Comparison of ENCODE assay signal across 18 cellular contexts in genomic region chr6:27742833-27743573, GRCh38.
DNase-seq lines count a peak whose midpoint lies in the region; ATAC-seq and TF ChIP-seq lines count a peak whose summit lies in the region.
"Had no signal": no experiment of that assay in that cellular context is flagged by ENCODE, and none has a peak within 500 bp of the region (broad histone marks: within the 10 kb centered on the region; RNA-seq: fewer than 3 reads in every experiment).

No MANE protein-coding gene starts in this region.

- H2AFZ ChIP-seq in SK-N-SH (ENCODE audit: low read depth): no peak overlapping the region
- peak overlapping the region; percentile 65 for H2AFZ ChIP-seq in GM23248
- H2AFZ ChIP-seq in PC-9: 0 out of 2 replicates have a peak overlapping the region, but pooled peaks have one; percentile 16
- no peak overlapping the region for H2AFZ ChIP-seq in neural progenitor cell (replicated peaks)

- H3K79me2 ChIP-seq in SK-N-SH (ENCODE audit: insufficient read depth): no peaks in the 10 kb centered on the region
- H3K79me2 ChIP-seq in GM23248 (ENCODE audit: insufficient read depth): no peaks in the 10 kb centered on the region
- H3K79me2 ChIP-seq in PC-9 (ENCODE audit: low read depth): no peaks in the 10 kb centered on the region
- H3K79me2 ChIP-seq in neural progenitor cell (ENCODE audit: low read depth): no peaks in the 10 kb centered on the region

- H4K20me1 ChIP-seq in SK-N-SH (ENCODE audit: insufficient read depth) (no peaks in the 10 kb centered on the region), GM23248 (ENCODE audit: insufficient read depth) (no peaks in the 10 kb centered on the region), PC-9 (ENCODE audit: insufficient read depth) (no peaks in the 10 kb centered on the region), neural progenitor cell (ENCODE audit: low read depth) (peaks cover 5% of the 10 kb centered on the region)

- H3K36me3 Mint-ChIP-seq in neural progenitor cell: no peaks in the 10 kb centered on the region

- intact Hi-C loops in PC-9 (cut with micrococcal nuclease; ENCODE audit: unreplicated experiment): no loop called here

- H3F3A ChIP-seq in SK-N-SH (replicated peaks; ENCODE audit: insufficient read depth) (no peaks in the 10 kb centered on the region), GM23248 (ENCODE audit: insufficient read depth) (no peaks in the 10 kb centered on the region), PC-9 (ENCODE audit: insufficient read depth, low read depth) (no peaks in the 10 kb centered on the region), neural progenitor cell (ENCODE audit: low read depth) (peaks cover 6% of the 10 kb centered on the region)

- TF ChIP-seq CTCF in SK-N-SH (IDR thresholded peaks at IDR 0.05) (no peak), PC-9 (conservative IDR thresholded peaks at IDR 0.05) (no peak), neural progenitor cell (IDR thresholded peaks at IDR 0.05) (no peak)

- H3K9me3 ChIP-seq in SK-N-SH (no peaks in the 10 kb centered on the region), GM23248 (ENCODE audit: low read depth) (no peaks in the 10 kb centered on the region), PC-9 (ENCODE audit: insufficient read depth, low read depth) (no peaks in the 10 kb centered on the region), neural progenitor cell (ENCODE audit: low read depth) (no peaks in the 10 kb centered on the region)
- H3K9me3 ChIP-seq: MG63 had no signal

- DNase-seq in SK-N-SH (no peak), GM23248 (no peak), PC-9 (no peak), neural progenitor cell (ENCODE audit: low spot score) (peak; percentile 42), G401 (ENCODE audit: low spot score) (no peak)
- DNase-seq: 8988T; AML-193; CD8-positive, alpha-beta memory T cell; GDM1; HFFc6; MG63; NCI-H1930; NCI-H524 treated with DMSO at 0.1 percent for 48 hours; RPMI8226; SHP77 had no signal

- peak; percentile 13; the same call in 2 of the 3 replicates for ATAC-seq in SK-N-SH treated with all-trans-retinoic acid at 6 μM for 48 hours
- ATAC-seq in GM19324 (IDR thresholded peaks at IDR 0.05; ENCODE audit: low FRiP score, unreplicated experiment): no peak

- H3K36me3 ChIP-seq in SK-N-SH (replicated peaks in 1 of 2; ENCODE audit: control insufficient read depth in 1 of 2, insufficient read depth in 2 of 2, low read length in 1 of 2): no peaks in the 10 kb centered on the region
- no peaks in the 10 kb centered on the region for H3K36me3 ChIP-seq in GM23248 (ENCODE audit: low read depth)
- H3K36me3 ChIP-seq in PC-9 (ENCODE audit: low read depth): no peaks in the 10 kb centered on the region
- no peaks in the 10 kb centered on the region for H3K36me3 ChIP-seq in neural progenitor cell
- H3K36me3 ChIP-seq: MG63 had no signal

- H3K4me2 ChIP-seq in SK-N-SH (no peak overlapping the region), GM23248 (ENCODE audit: unreplicated experiment) (no peak overlapping the region), PC-9 (no peak overlapping the region), neural progenitor cell (peak overlapping the region; percentile 67)

- no TSS peak for BruUV-seq in PC-9 (replicated peaks; lab: Mats Ljungman, UMichigan)

- peaks cover 10% of the 10 kb centered on the region for H3K27me3 Mint-ChIP-seq in neural progenitor cell (ENCODE audit: insufficient read depth, low read depth)

- H3K27me3 ChIP-seq in SK-N-SH (ENCODE audit: insufficient read depth) (peaks cover 17% of the 10 kb centered on the region; the same call in 1 of the 2 replicates), GM23248 (replicated peaks; ENCODE audit: insufficient read depth) (peaks cover 25% of the 10 kb centered on the region), PC-9 (ENCODE audit: insufficient read depth, low read depth) (no peaks in the 10 kb centered on the region), neural progenitor cell (peaks cover 89% of the 10 kb centered on the region)

- no peak for TF ChIP-seq EP300 in SK-N-SH (IDR thresholded peaks at IDR 0.05; ENCODE audit: borderline replicate concordance in 1 of 2, low read depth in 1 of 2, low read length in 1 of 2)

- H3K4me1 Mint-ChIP-seq in neural progenitor cell: peaks cover 11% of the 10 kb centered on the region

- H3K4me3 ChIP-seq in SK-N-SH (ENCODE audit: low read depth in 2 of 2, low read length in 1 of 2) (no peak overlapping the region), GM23248 (no peak overlapping the region), PC-9 (no peak overlapping the region), neural progenitor cell (peak overlapping the region; percentile 19)

- CTCF ChIA-PET in SK-N-SH (lab: Yijun Ruan, JAX): interaction anchor here (0.7 to 3.6 kb wide), 2 partner anchors 9 to 17 kb away, joined by 3 to 16 read pairs; no protein-coding TSS in a partner anchor
- CTCF ChIA-PET in PC-9 (lab: Charles Lee): no interaction called here

- no peak for TF ChIP-seq RAD21 in SK-N-SH (IDR thresholded peaks at IDR 0.05; ENCODE audit: low read length)

- H3K9me2 ChIP-seq in SK-N-SH (no peaks in the 10 kb centered on the region), GM23248 (ENCODE audit: insufficient read depth) (no peaks in the 10 kb centered on the region), PC-9 (ENCODE audit: insufficient read depth) (no peaks in the 10 kb centered on the region)

- H3K4me3 Mint-ChIP-seq in neural progenitor cell: no peak overlapping the region
- H3K4me3 Mint-ChIP-seq: CD8-positive, alpha-beta memory T cell; HFFc6 had no signal

- 20% methylated on average over 10 of the region's 10 CpGs for WGBS in SK-N-SH (ENCODE audit: low lambda C conversion rate)
- 31 to 32% methylated on average over 10 of the region's 10 CpGs for WGBS in GM23248 (ENCODE audit: low coverage in 1 of 2, low lambda C conversion rate in 2 of 2, missing lambda C conversion rate in 2 of 2), 2 experiments

- H3K4me1 ChIP-seq in SK-N-SH (ENCODE audit: control insufficient read depth in 1 of 2, insufficient read depth in 2 of 2, low read depth in 1 of 2, low read length in 1 of 2): no peaks in the 10 kb centered on the region
- H3K4me1 ChIP-seq in GM23248 (ENCODE audit: insufficient read depth): no peaks in the 10 kb centered on the region
- H3K4me1 ChIP-seq in PC-9 (replicated peaks; ENCODE audit: insufficient read depth): no peaks in the 10 kb centered on the region
- H3K4me1 ChIP-seq in neural progenitor cell: peaks cover 10% of the 10 kb centered on the region

- in situ Hi-C loops in GM23248 (cut with MboI): no loop called here
- in situ Hi-C loops in G401 (cut with HindIII; ENCODE audit: low sequenced_read_pairs): no loop called here

- H3K27ac Mint-ChIP-seq in neural progenitor cell: no peak overlapping the region
- H3K27ac Mint-ChIP-seq: CD8-positive, alpha-beta memory T cell; HFFc6 had no signal

- H3K27ac ChIP-seq in SK-N-SH (ENCODE audit: low read depth in 2 of 2, low read length in 1 of 2) (no peak overlapping the region), GM23248 (no peak overlapping the region), PC-9 (no peak overlapping the region), neural progenitor cell (no peak overlapping the region)
- H3K27ac ChIP-seq: C4-2B had no signal

- H3K9ac ChIP-seq in SK-N-SH: no peak overlapping the region
- H3K9ac ChIP-seq in GM23248: no peak overlapping the region
- H3K9ac ChIP-seq in neural progenitor cell: no peak overlapping the region

- POLR2A ChIA-PET in SK-N-SH (lab: Yijun Ruan, JAX): no interaction called here
- POLR2A ChIA-PET in PC-9 (lab: Charles Lee; ENCODE audit: unreplicated experiment): interaction anchor here (0.6 kb wide), 1 partner anchor 16 kb away, joined by 3 read pairs; no protein-coding TSS in a partner anchor

- no peaks in the 10 kb centered on the region for H3K9me3 Mint-ChIP-seq in neural progenitor cell
- H3K9me3 Mint-ChIP-seq: CD8-positive, alpha-beta memory T cell; HFFc6 had no signal

TF ChIP-seq in SK-N-SH treated with all-trans-retinoic acid at 6 μM for 48 hours, 23 proteins besides CTCF, POLR2A, EP300 and RAD21 (continues in another document):
- TF ChIP-seq ISL1 (CRISPR knock-in tag; IDR thresholded peaks at IDR 0.05): no peak
- TF ChIP-seq ZNF565 (CRISPR knock-in tag; conservative IDR thresholded peaks at IDR 0.05; ENCODE audit: low read depth): no peak
- no peak for TF ChIP-seq CSDC2 (CRISPR knock-in tag; IDR thresholded peaks at IDR 0.05)
- TF ChIP-seq CREB5 (CRISPR knock-in tag; IDR thresholded peaks at IDR 0.05; ENCODE audit: low read depth): no peak
- no peak for TF ChIP-seq TOX (CRISPR knock-in tag; IDR thresholded peaks at IDR 0.05; ENCODE audit: borderline replicate concordance)
- TF ChIP-seq PPARA (CRISPR knock-in tag; IDR thresholded peaks at IDR 0.05; ENCODE audit: borderline replicate concordance): no peak

TF ChIP-seq in SK-N-SH, 30 proteins besides CTCF, POLR2A, EP300 and RAD21:
- no peak for TF ChIP-seq MXI1 (IDR thresholded peaks at IDR 0.05; ENCODE audit: low read depth, low read length)
- TF ChIP-seq MEF2A (IDR thresholded peaks at IDR 0.05; ENCODE audit: borderline replicate concordance, low read depth): no peak
- TF ChIP-seq JUND (IDR thresholded peaks at IDR 0.05): no peak
- TF ChIP-seq PBX3 (IDR thresholded peaks at IDR 0.05): no peak
- no peak for TF ChIP-seq GABPA (IDR thresholded peaks at IDR 0.05; ENCODE audit: low read depth)
- TF ChIP-seq TCF12 (IDR thresholded peaks at IDR 0.05): no peak
- TF ChIP-seq YY1 (IDR thresholded peaks at IDR 0.05; ENCODE audit: low read depth): no peak
- TF ChIP-seq EZH2phosphoT487 (IDR thresholded peaks at IDR 0.05; ENCODE audit: borderline replicate concordance, low read depth): no peak
- no peak for TF ChIP-seq RCOR1 (IDR thresholded peaks at IDR 0.05; ENCODE audit: low read length)
- no peak for TF ChIP-seq POLR2AphosphoS5 (IDR thresholded peaks at IDR 0.05; ENCODE audit: low read depth, low read length)
- TF ChIP-seq RXRA (IDR thresholded peaks at IDR 0.05; ENCODE audit: borderline replicate concordance, low read depth): no peak
- TF ChIP-seq MAX (IDR thresholded peaks at IDR 0.05; ENCODE audit: low read depth): no peak

Comparison
In these comparisons a context has a peak if more than half of its experiments do, and no peak if none do; other contexts are left out.
1. H2AFZ ChIP-seq: peak in GM23248 (single experiment) and PC-9 (single experiment); none in SK-N-SH (single experiment) and neural progenitor cell (single experiment).